ENCODE assay signal across 30 cellular contexts in the genomic region with DNA sequence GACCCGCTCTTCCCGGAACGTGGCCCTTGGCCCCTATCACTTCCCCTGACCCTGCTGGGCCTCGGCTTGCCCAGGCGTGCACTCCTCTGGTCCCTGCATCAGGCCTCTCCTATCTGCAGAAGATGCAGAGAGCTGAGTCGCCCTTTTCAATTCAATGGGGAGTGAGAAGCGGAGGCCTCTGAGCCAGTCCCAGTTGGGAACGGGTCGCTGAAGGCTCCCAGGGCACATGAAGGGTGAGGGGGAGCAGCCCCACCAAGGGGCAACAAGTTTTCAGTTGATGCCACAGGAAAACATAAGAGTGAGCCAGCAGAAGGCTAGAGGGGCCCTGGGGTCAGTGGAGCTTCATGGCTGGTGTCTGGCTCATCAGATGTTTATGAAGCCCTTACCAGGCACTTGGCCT. TPM values are rescaled to one million over a fixed set of nuclear protein-coding genes. Genes with fewer than 3 reads are reported as not detected.
DNase-seq lines count a peak whose midpoint lies in the region; ATAC-seq and TF ChIP-seq lines count a peak whose summit lies in the region.
"Had no signal": no experiment of that assay in that cellular context is flagged by ENCODE, and none has a peak within 500 bp of the region (broad histone marks: within the 10 kb centered on the region; RNA-seq: fewer than 3 reads in every experiment).

No MANE protein-coding gene starts in this region.

- H3K4me3 ChIP-seq in left ventricle myocardium inferior = no peak overlapping the region
- H3K4me3 ChIP-seq: heart left ventricle, prostate gland had no signal

- DNase-seq in activated CD4-positive, CD25-positive, alpha-beta regulatory T cell treated with anti-CD3 and anti-CD28 coated beads, Interleukin-2, amount 50 U/mL, for 72 hours = peak; percentile 4
- peak; percentile 2 for DNase-seq in left ventricle myocardium inferior
- DNase-seq in Right ventricle myocardium inferior (ENCODE audit: missing footprints) = no peak
- peak; percentile 48 for DNase-seq in posterior vena cava (ENCODE audit: low spot score)
- DNase-seq in NCI-H510A (lab: John Stamatoyannopoulos, UW) = no peak
- no peak for DNase-seq in NCI-H226
- DNase-seq: 8988T; activated CD4-positive, alpha-beta T cell treated with anti-CD3 and anti-CD28 coated beads, Interleukin-2, amount 10 ng/mL, durations not matched to agents 7 days and 5 days; activated naive CD8-positive, alpha-beta T cell treated with anti-CD3 and anti-CD28 coated beads for 36 hours; Calu3; CD4-positive, CD25-positive, alpha-beta regulatory T cell; central memory CD4-positive, alpha-beta T cell; DND-41; GF-D8; NCI-H146; NCI-H774; SIG-M5; substantia nigra; SW 1271 had no signal

- TF ChIP-seq CTCF in left ventricle myocardium inferior (IDR thresholded peaks at IDR 0.05; ENCODE audit: borderline replicate concordance) = no peak

- H3K9me3 ChIP-seq in left ventricle myocardium inferior (replicated peaks) = no peaks in the 10 kb centered on the region
- H3K9me3 ChIP-seq: neutrophil, prostate gland had no signal

- intact Hi-C loops in left ventricle myocardium inferior (cut with micrococcal nuclease) (no loop called here), Right ventricle myocardium inferior (cut with DNase I) (no loop called here), posterior vena cava (cut with DNase I) (no loop called here)

- H3K36me3 ChIP-seq in left ventricle myocardium inferior = no peaks in the 10 kb centered on the region
- H3K36me3 ChIP-seq: heart left ventricle, neutrophil, prostate gland had no signal

- ATAC-seq in activated CD4-positive, CD25-positive, alpha-beta regulatory T cell treated with anti-CD3 and anti-CD28 coated beads, Interleukin-2, amount 50 U/mL, for 24 hours = no peak
- ATAC-seq in Right ventricle myocardium inferior (no peak), HG02642 (IDR thresholded peaks at IDR 0.05; ENCODE audit: poor library complexity, unreplicated experiment) (no peak)
- ATAC-seq: esophagus mucosa; heart left ventricle; Panc1; stimulated activated memory B cell treated with anti-CD40 and anti-IgM and Interleukin-4, amounts not matched to agents 10 μg/mL and 1 μg/mL and 100 μg/mL, for 72 hours had no signal

- no peaks in the 10 kb centered on the region for H3K4me1 ChIP-seq in left ventricle myocardium inferior
- H3K4me1 ChIP-seq: heart left ventricle, prostate gland had no signal

- H3K27me3 ChIP-seq in left ventricle myocardium inferior (ENCODE audit: low read depth) = peaks cover 30% of the 10 kb centered on the region
- H3K27me3 ChIP-seq: heart left ventricle had no signal

- H3K27ac ChIP-seq in left ventricle myocardium inferior (replicated peaks) = no peak overlapping the region
- H3K27ac ChIP-seq: heart left ventricle, neutrophil, prostate gland had no signal

RNA-seq across cellular contexts. Expression of a gene that starts 17.1 kb away (rescaled TPM):
- total RNA-seq in left ventricle myocardium inferior (not detected), Right ventricle myocardium inferior (not detected), posterior vena cava (not detected)
- total RNA-seq: activated CD4-positive, alpha-beta T cell treated with anti-CD3 and anti-CD28 coated beads, Interleukin-2, amount 10 ng/mL, durations not matched to agents 7 days and 5 days; activated naive CD8-positive, alpha-beta T cell treated with anti-CD3 and anti-CD28 coated beads for 36 hours; Calu3; CD4-positive, CD25-positive, alpha-beta regulatory T cell; esophagus mucosa; fibroblast of villous mesenchyme; HT1080; liver had no signal

Comparison
In these comparisons a context has a peak if more than half of its experiments do, and no peak if none do; other contexts are left out.
1. DNase-seq: peak in activated CD4-positive, CD25-positive, alpha-beta regulatory T cell treated with anti-CD3 and anti-CD28 coated beads, Interleukin-2, amount 50 U/mL, for 72 hours (single experiment), left ventricle myocardium inferior (single experiment) and posterior vena cava (single experiment); none in Right ventricle myocardium inferior (single experiment), NCI-H510A (single experiment) and NCI-H226 (single experiment).